ENCODE assay signal across 9 cellular contexts in the genomic region with DNA sequence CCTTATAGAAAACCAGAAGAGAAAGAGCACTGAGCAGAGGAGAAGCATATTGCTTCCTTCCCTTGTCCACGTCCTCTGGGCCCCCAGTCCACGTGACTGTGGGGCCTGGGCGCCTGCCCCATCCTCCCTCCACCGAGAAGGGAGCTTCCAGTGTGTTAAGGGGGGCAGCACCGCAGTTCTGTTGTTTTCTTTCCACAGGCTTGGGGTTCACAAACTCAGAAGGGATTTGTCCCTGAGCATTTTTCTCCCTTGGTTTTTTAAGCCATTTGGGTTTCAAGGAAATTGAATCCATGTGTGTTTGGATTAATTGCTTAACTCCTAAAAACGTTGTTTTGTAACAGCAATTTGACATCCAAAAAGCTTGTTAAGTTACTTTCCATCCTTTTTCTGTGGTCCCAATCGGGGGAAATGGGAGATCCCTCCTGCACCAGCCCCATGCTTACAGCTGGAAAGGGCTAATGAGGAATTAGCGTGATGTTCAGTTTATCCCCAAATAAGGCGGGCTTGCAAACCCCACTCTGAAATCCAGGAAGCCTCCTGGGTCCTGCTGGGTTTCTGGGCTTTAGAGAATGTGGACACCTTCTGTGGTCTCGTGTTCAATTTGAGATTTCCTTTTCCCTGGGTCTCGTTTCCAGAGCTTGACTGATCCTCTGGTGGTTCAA.
A peak's percentile ranks its signal among the peaks of the same experiment; 100 is the strongest.
DNase-seq lines count a peak whose midpoint lies in the region; ATAC-seq and TF ChIP-seq lines count a peak whose summit lies in the region.
"Had no signal": no experiment of that assay in that cellular context is flagged by ENCODE, and none has a peak within 500 bp of the region (broad histone marks: within the 10 kb centered on the region; RNA-seq: fewer than 3 reads in every experiment).

No MANE protein-coding gene starts in this region.

- no peak for TF ChIP-seq CTCF in activated B cell treated with CpG ODN at 0.5 μM for 24 hours (IDR thresholded peaks at IDR 0.05)
- no peak for TF ChIP-seq CTCF in heart right ventricle (IDR thresholded peaks at IDR 0.05)
- no peak for TF ChIP-seq CTCF in stomach (IDR thresholded peaks at IDR 0.05)

- intact Hi-C loops in activated B cell treated with CpG ODN at 0.5 μM for 24 hours (cut with micrococcal nuclease): loop anchor here (2.0 kb wide), 1 partner anchor 58 kb away; no protein-coding TSS in a partner anchor
- intact Hi-C loops in heart right ventricle (cut with DNase I): no loop called here
- intact Hi-C loops in stomach (cut with DNase I; ENCODE audit: low total_unique reads): no loop called here

- H3K4me1 ChIP-seq in heart right ventricle (peaks cover 0 to 20% (median 8%) of the 10 kb centered on the region in 9 donors), stomach (peaks cover 0 to 28% (median 16%) of the 10 kb centered on the region in 4 donors)

- H3K9me3 Mint-ChIP-seq in activated B cell treated with CpG ODN at 0.5 μM for 24 hours: no peaks in the 10 kb centered on the region

- peak overlapping the region in 6 of 10 donors; percentile 11 to 43 (median 36) for H3K27ac ChIP-seq in heart right ventricle
- H3K27ac ChIP-seq in stomach: peak overlapping the region in 3 of 5 donors; percentile 57 to 69 (median 67)

- no peak for ATAC-seq in activated B cell treated with CpG ODN at 0.5 μM for 24 hours (ENCODE audit: low read depth)
- ATAC-seq in heart right ventricle: peak in 5 of 8 donors; percentile 32 to 72 (median 40)
- no peak for ATAC-seq in HG03139 (IDR thresholded peaks at IDR 0.05; ENCODE audit: unreplicated experiment)

- TF ChIP-seq POLR2A in stomach (IDR thresholded peaks at IDR 0.05): no peak

- POLR2A ChIA-PET in activated B cell treated with CpG ODN at 0.5 μM for 24 hours (lab: Charles Lee): interaction anchor here (1.7 to 2.1 kb wide), 2 partner anchors 56 to 347 kb away, joined by 6 to 19 read pairs; a partner anchor contains a TSS

- no peaks in the 10 kb centered on the region for H3K36me3 Mint-ChIP-seq in activated B cell treated with CpG ODN at 0.5 μM for 24 hours (ENCODE audit: low read depth)

- peaks cover 24% of the 10 kb centered on the region for H3K4me1 Mint-ChIP-seq in activated B cell treated with CpG ODN at 0.5 μM for 24 hours

- H3K27ac Mint-ChIP-seq in activated B cell treated with CpG ODN at 0.5 μM for 24 hours: peak overlapping the region; percentile 79

- H3K27me3 ChIP-seq in heart right ventricle (no peaks in the 10 kb centered on the region), stomach (peaks cover 0 to 7% (median 0%) of the 10 kb centered on the region in 3 donors)

- H3K36me3 ChIP-seq in heart right ventricle (no peaks in the 10 kb centered on the region), stomach (no peaks in the 10 kb centered on the region)

- no peak for TF ChIP-seq EP300 in stomach (IDR thresholded peaks at IDR 0.05)

- DNase-seq in activated CD8-positive, alpha-beta memory T cell treated with anti-CD3 and anti-CD28 coated beads for 24 hours: peak; percentile 57
- no peak for DNase-seq in activated CD8-positive, alpha-beta memory T cell treated with anti-CD3 and anti-CD28 coated beads, Interleukin-2, amount 50 U/mL, for 4 hours
- DNase-seq in activated B cell treated with CpG ODN at 0.5 μM for 24 hours (no peak), heart right ventricle (no peak), stomach (no peak), HuH-7.5 (ENCODE audit: low spot score) (no peak), C1 segment of cervical spinal cord (lab: John Stamatoyannopoulos, UW) (no peak)
- DNase-seq: KBM-7 had no signal

- H3K4me3 ChIP-seq in heart right ventricle (no peak overlapping the region), stomach (no peak overlapping the region)

- peak overlapping the region; percentile 73 for H3K4me3 Mint-ChIP-seq in activated B cell treated with CpG ODN at 0.5 μM for 24 hours

- H3K9me3 ChIP-seq in heart right ventricle (no peaks in the 10 kb centered on the region), stomach (no peaks in the 10 kb centered on the region)

- CTCF ChIA-PET in activated B cell treated with CpG ODN at 0.5 μM for 24 hours (lab: Charles Lee): no interaction called here

- 67 to 73% methylated on average over 11 of the region's 11 CpGs for WGBS in heart right ventricle, 2 donors
- WGBS in stomach, 5 donors: 48 to 56% (median 54%) methylated on average over 11 of the region's 11 CpGs

- peaks cover 2% of the 10 kb centered on the region for H3K27me3 Mint-ChIP-seq in activated B cell treated with CpG ODN at 0.5 μM for 24 hours

Comparison
In these comparisons a context has a peak if more than half of its experiments do, and no peak if none do; other contexts are left out.
1. ATAC-seq: peak in heart right ventricle (5 of 8); none in activated B cell treated with CpG ODN at 0.5 μM for 24 hours (single experiment) and HG03139 (single experiment).